Comparison of ENCODE assay signal across 8 cellular contexts in the genomic region with DNA sequence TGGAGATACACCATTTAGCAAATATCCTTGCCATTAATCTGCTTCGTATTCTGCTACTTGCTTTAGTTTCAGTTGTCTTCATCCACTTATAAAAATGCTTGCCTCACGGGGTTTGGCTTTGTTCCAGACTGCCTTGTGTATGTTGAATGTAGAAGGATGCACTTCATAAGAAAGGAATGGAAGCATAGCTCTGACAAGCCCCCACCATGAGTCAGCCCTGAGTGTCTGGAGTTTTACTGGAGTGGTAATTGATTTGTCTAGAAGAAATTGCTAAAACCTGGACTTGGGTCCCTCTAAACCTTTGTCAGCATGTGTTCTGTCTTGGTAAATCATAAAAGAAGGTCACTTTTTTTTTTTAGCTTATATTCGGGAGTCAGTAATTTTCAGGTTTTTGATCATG. TPM values are rescaled to one million over a fixed set of nuclear protein-coding genes. Genes with fewer than 3 reads are reported as not detected.
DNase-seq lines count a peak whose midpoint lies in the region; ATAC-seq lines count a peak whose summit lies in the region.

No MANE protein-coding gene starts in this region.

- peaks cover 0 to 8% of the 10 kb centered on the region in 2 donors for H3K9me3 Mint-ChIP-seq in stimulated activated naive CD8-positive, alpha-beta T cell treated with anti-CD3 and anti-CD28 coated beads, Interleukin-15, amount 100 ng/mL, for 72 hours
- no peaks in the 10 kb centered on the region for H3K9me3 Mint-ChIP-seq in effector memory CD8-positive, alpha-beta T cell

- peaks cover 68% of the 10 kb centered on the region for H3K4me1 Mint-ChIP-seq in stimulated activated naive CD8-positive, alpha-beta T cell treated with anti-CD3 and anti-CD28 coated beads, Interleukin-15, amount 100 ng/mL, for 72 hours
- H3K4me1 Mint-ChIP-seq in effector memory CD8-positive, alpha-beta T cell (ENCODE audit: low read depth in 2 of 2) = peaks cover 6 to 7% of the 10 kb centered on the region in 2 donors

- peak; percentile 99 for DNase-seq in DMS79 treated with DMSO at 0.1 percent for 48 hours (lab: John Stamatoyannopoulos, UW)
- DNase-seq in NCI-H1092 treated with DMSO at 0.1 percent for 48 hours (lab: John Stamatoyannopoulos, UW) = peak; percentile 8
- DNase-seq in amniotic stem cell (lab: John Stamatoyannopoulos, UW) = peak; percentile 99
- DNase-seq in myocyte (ENCODE audit: low read depth) = peak; percentile 79
- DNase-seq in medulla oblongata (ENCODE audit: extremely low spot score) = no peak
- no peak for DNase-seq in activated effector memory CD4-positive, alpha-beta T cell treated with Interleukin-2 at 50 U/mL for 16 hours
- no peak for DNase-seq in stimulated activated naive CD8-positive, alpha-beta T cell treated with anti-CD3 and anti-CD28 coated beads, Interleukin-15, amount 100 ng/mL, for 72 hours
- DNase-seq in effector memory CD8-positive, alpha-beta T cell = no peak

- no peak for ATAC-seq in stimulated activated naive CD8-positive, alpha-beta T cell treated with anti-CD3 and anti-CD28 coated beads, Interleukin-15, amount 100 ng/mL, for 72 hours
- no peak for ATAC-seq in effector memory CD8-positive, alpha-beta T cell (replicated peaks)

- H3K27me3 Mint-ChIP-seq in stimulated activated naive CD8-positive, alpha-beta T cell treated with anti-CD3 and anti-CD28 coated beads, Interleukin-15, amount 100 ng/mL, for 72 hours = peaks cover 28% of the 10 kb centered on the region
- H3K27me3 Mint-ChIP-seq in effector memory CD8-positive, alpha-beta T cell = peaks cover 18 to 31% of the 10 kb centered on the region in 2 donors

- H3K36me3 Mint-ChIP-seq in effector memory CD8-positive, alpha-beta T cell (ENCODE audit: insufficient read depth) = no peaks in the 10 kb centered on the region

- H3K4me3 Mint-ChIP-seq in stimulated activated naive CD8-positive, alpha-beta T cell treated with anti-CD3 and anti-CD28 coated beads, Interleukin-15, amount 100 ng/mL, for 72 hours = peak overlapping the region in 1 of 2 donors; percentile 4
- H3K4me3 Mint-ChIP-seq in effector memory CD8-positive, alpha-beta T cell = no peak overlapping the region

- no peak overlapping the region for H3K27ac Mint-ChIP-seq in stimulated activated naive CD8-positive, alpha-beta T cell treated with anti-CD3 and anti-CD28 coated beads, Interleukin-15, amount 100 ng/mL, for 72 hours
- H3K27ac Mint-ChIP-seq in effector memory CD8-positive, alpha-beta T cell = no peak overlapping the region

RNA-seq across cellular contexts. Expression of a gene that starts 4.6 kb away (rescaled TPM):
- total RNA-seq in myocyte = not detected in 2 replicates
- polyA plus RNA-seq in myocyte (2012) = not detected

RNA-seq across cellular contexts. Expression of a gene that starts 19.8 kb away (rescaled TPM):
- total RNA-seq in myocyte = not detected in 2 replicates
- not detected for polyA plus RNA-seq in myocyte (2012)

Comparison
In these comparisons a context has a peak if more than half of its experiments do, and no peak if none do; other contexts are left out.
1. DNase-seq: peak in DMS79 treated with DMSO at 0.1 percent for 48 hours (single experiment), NCI-H1092 treated with DMSO at 0.1 percent for 48 hours (single experiment), amniotic stem cell (single experiment) and myocyte (single experiment); none in medulla oblongata (single experiment), activated effector memory CD4-positive, alpha-beta T cell treated with Interleukin-2 at 50 U/mL for 16 hours (single experiment), stimulated activated naive CD8-positive, alpha-beta T cell treated with anti-CD3 and anti-CD28 coated beads, Interleukin-15, amount 100 ng/mL, for 72 hours (0 of 2) and effector memory CD8-positive, alpha-beta T cell (0 of 3).